Comparison of ENCODE assay signal across 28 cellular contexts in the genomic region with DNA sequence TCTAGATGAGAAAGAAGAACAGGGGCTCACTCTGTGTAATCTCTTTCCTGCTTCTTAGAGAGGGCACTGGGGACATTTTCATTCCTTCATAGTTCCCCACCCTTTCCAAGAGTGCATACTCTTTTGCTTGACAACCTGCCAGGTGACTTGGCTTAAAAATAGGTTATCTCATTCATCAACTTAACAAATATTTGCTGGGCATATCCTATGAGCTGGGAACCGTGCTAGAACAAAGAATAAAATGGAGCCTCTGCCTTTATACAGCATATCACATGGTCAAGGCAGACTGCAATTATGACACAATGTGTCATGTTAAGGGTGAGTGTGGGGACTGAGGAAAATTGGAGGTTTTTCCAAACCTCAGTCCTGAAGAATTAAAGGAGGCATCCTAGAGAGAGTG.
DNase-seq lines count a peak whose midpoint lies in the region; TF ChIP-seq lines count a peak whose summit lies in the region.
"Had no signal": no experiment of that assay in that cellular context is flagged by ENCODE, and none has a peak within 500 bp of the region (broad histone marks: within the 10 kb centered on the region; RNA-seq: fewer than 3 reads in every experiment).

No MANE protein-coding gene starts in this region.

- CTCF ChIA-PET in MCF 10A (lab: Yijun Ruan, JAX): interaction anchor here (0.5 to 3.1 kb wide), 11 partner anchors 12 to 407 kb away, joined by 3 to 9 read pairs (median 4); no protein-coding TSS in a partner anchor

- H3K27ac ChIP-seq in tibial nerve: no peak overlapping the region
- H3K27ac ChIP-seq: parathyroid adenoma, transverse colon had no signal

- TF ChIP-seq CTCF in MCF 10A (IDR thresholded peaks at IDR 0.05; ENCODE audit: unreplicated experiment) (no peak), mesothelial cell of epicardium (IDR thresholded peaks at IDR 0.05; ENCODE audit: unreplicated experiment) (no peak), tibial nerve (IDR thresholded peaks at IDR 0.05) (no peak)

- DNase-seq in EH (ENCODE audit: low read depth) (peak; percentile 34), NCI-H69 (lab: John Stamatoyannopoulos, UW) (peak; percentile 86), MCF 10A (ENCODE audit: unreplicated experiment) (no peak), mesothelial cell of epicardium (ENCODE audit: low spot score in 2 of 2, unreplicated experiment in 2 of 2) (no peak), dedifferentiated amniotic fluid mesenchymal stem cell (ENCODE audit: extremely low spot score) (no peak), tibial nerve (ENCODE audit: low spot score in 2 of 2) (no peak), NCI-H146 treated with DMSO at 0.1 percent for 48 hours (lab: John Stamatoyannopoulos, UW; ENCODE audit: unreplicated experiment) (no peak), NCI-H1105 treated with DMSO at 0.1 percent for 48 hours (lab: John Stamatoyannopoulos, UW) (no peak)
- DNase-seq: activated CD4-positive, alpha-beta memory T cell treated with anti-CD3 and anti-CD28 coated beads, Interleukin-2, amount 10 ng/mL, durations not matched to agents 7 days and 5 days; activated naive CD4-positive, alpha-beta T cell; amygdala; CD4-positive, alpha-beta T cell; effector CD4-positive, alpha-beta T cell; Kasumi-1; kidney; mesendoderm; natural killer cell; NCI-H1092 treated with DMSO at 0.1 percent for 48 hours; NCI-H2171; NCI-H526 treated with DMSO at 0.1 percent for 48 hours; stimulated activated CD4-positive, alpha-beta T cell treated with anti-CD3 and anti-CD28 coated beads, Interleukin-2, amount 100 ng/mL, for 24 hours; stimulated activated naive CD4-positive, alpha-beta T cell treated with Interleukin-2 at 50 U/mL for 16 hours; T-helper 9 cell; transverse colon had no signal

- H3K4me1 ChIP-seq in tibial nerve: peaks cover 0 to 35% (median 3%) of the 10 kb centered on the region in 4 donors
- H3K4me1 ChIP-seq: transverse colon had no signal

- H3K36me3 Mint-ChIP-seq in MCF 10A (ENCODE audit: insufficient read depth, unreplicated experiment): no peaks in the 10 kb centered on the region
- no peaks in the 10 kb centered on the region for H3K36me3 Mint-ChIP-seq in mesothelial cell of epicardium
- H3K36me3 Mint-ChIP-seq: natural killer cell had no signal

- TF ChIP-seq EP300 in tibial nerve (IDR thresholded peaks at IDR 0.05): no peak

- POLR2A ChIA-PET in MCF 10A (lab: Yijun Ruan, JAX): interaction anchor here (0.7 to 4.2 kb wide), 9 partner anchors 11 to 563 kb away, joined by 3 to 28 read pairs (median 9); partner anchors contain the start of gene NXT1

- H3K27me3 ChIP-seq in tibial nerve: no peaks in the 10 kb centered on the region
- H3K27me3 ChIP-seq: gastroesophageal sphincter, transverse colon had no signal

- no peaks in the 10 kb centered on the region for H3K36me3 ChIP-seq in tibial nerve
- H3K36me3 ChIP-seq: gastroesophageal sphincter, transverse colon had no signal

- TF ChIP-seq POLR2A in tibial nerve (IDR thresholded peaks at IDR 0.05): no peak

- H3K4me3 ChIP-seq in tibial nerve: no peak overlapping the region
- H3K4me3 ChIP-seq: gastroesophageal sphincter, GM12878, transverse colon had no signal

- 23 to 24% methylated on average over 1 of the region's 1 CpG for WGBS in tibial nerve, 2 donors

- H3K4me3 Mint-ChIP-seq in MCF 10A (ENCODE audit: unreplicated experiment) (no peak overlapping the region), mesothelial cell of epicardium (no peak overlapping the region)
- H3K4me3 Mint-ChIP-seq: activated CD4-positive, alpha-beta memory T cell treated with anti-CD3 and anti-CD28 coated beads, Interleukin-2, amount 10 ng/mL, durations not matched to agents 7 days and 5 days; CD4-positive, alpha-beta T cell; central memory CD8-positive, alpha-beta T cell; natural killer cell had no signal

- H3K9me3 Mint-ChIP-seq in MCF 10A (ENCODE audit: unreplicated experiment) (no peaks in the 10 kb centered on the region), mesothelial cell of epicardium (no peaks in the 10 kb centered on the region)
- H3K9me3 Mint-ChIP-seq: activated CD4-positive, alpha-beta memory T cell treated with anti-CD3 and anti-CD28 coated beads, Interleukin-2, amount 10 ng/mL, durations not matched to agents 7 days and 5 days; natural killer cell had no signal

- H3K27ac Mint-ChIP-seq in MCF 10A (ENCODE audit: low read depth, unreplicated experiment) (peak overlapping the region; percentile 5), mesothelial cell of epicardium (peak overlapping the region; percentile 32)
- H3K27ac Mint-ChIP-seq: activated CD4-positive, alpha-beta memory T cell treated with anti-CD3 and anti-CD28 coated beads, Interleukin-2, amount 10 ng/mL, durations not matched to agents 7 days and 5 days; CD4-positive, alpha-beta T cell; natural killer cell had no signal

- H3K27me3 Mint-ChIP-seq in MCF 10A (ENCODE audit: insufficient read depth, unreplicated experiment) (no peaks in the 10 kb centered on the region), mesothelial cell of epicardium (ENCODE audit: low read depth) (no peaks in the 10 kb centered on the region)
- H3K27me3 Mint-ChIP-seq: activated CD4-positive, alpha-beta memory T cell treated with anti-CD3 and anti-CD28 coated beads, Interleukin-2, amount 10 ng/mL, durations not matched to agents 7 days and 5 days; CD4-positive, alpha-beta T cell; central memory CD8-positive, alpha-beta T cell had no signal

- H3K4me1 Mint-ChIP-seq in MCF 10A (ENCODE audit: insufficient read depth, unreplicated experiment) (peaks cover 43% of the 10 kb centered on the region), mesothelial cell of epicardium (peaks cover 35% of the 10 kb centered on the region)
- H3K4me1 Mint-ChIP-seq: activated CD4-positive, alpha-beta memory T cell treated with anti-CD3 and anti-CD28 coated beads, Interleukin-2, amount 10 ng/mL, durations not matched to agents 7 days and 5 days; central memory CD8-positive, alpha-beta T cell; natural killer cell had no signal

- H3K9me3 ChIP-seq in tibial nerve: no peaks in the 10 kb centered on the region
- H3K9me3 ChIP-seq: gastroesophageal sphincter, transverse colon had no signal

- intact Hi-C loops in MCF 10A (cut with micrococcal nuclease): no loop called here

- no TSS peak for BruUV-seq in MCF 10A (replicated peaks; lab: Mats Ljungman, UMichigan)

Comparison
In these comparisons a context has a peak if more than half of its experiments do, and no peak if none do; other contexts are left out.
1. DNase-seq: peak in EH (single experiment) and NCI-H69 (single experiment); none in MCF 10A (single experiment), mesothelial cell of epicardium (0 of 2), dedifferentiated amniotic fluid mesenchymal stem cell (single experiment), tibial nerve (0 of 2), NCI-H146 treated with DMSO at 0.1 percent for 48 hours (single experiment) and NCI-H1105 treated with DMSO at 0.1 percent for 48 hours (single experiment).